2 cellular contexts compared by ENCODE assay signal in genomic region chr2:32061430-32061829, GRCh38.
TF ChIP-seq lines count a peak whose summit lies in the region.

No MANE protein-coding gene starts in this region.

TF ChIP-seq in HepG2, 621 proteins besides CTCF, POLR2A, EP300 and RAD21 (continues in another document):
- no peak for TF ChIP-seq ZBTB7B (CRISPR knock-in tag; IDR thresholded peaks at IDR 0.05)
- TF ChIP-seq UBTF (CRISPR knock-in tag; IDR thresholded peaks at IDR 0.05), result 0 out of 2 replicates have a peak, but pooled peaks have one; percentile 19
- peak; percentile 26; the same call in 1 of the 2 replicates for TF ChIP-seq SALL1 (CRISPR knock-in tag; IDR thresholded peaks at IDR 0.05)
- TF ChIP-seq ZSCAN9 (CRISPR knock-in tag; IDR thresholded peaks at IDR 0.05; ENCODE audit: borderline replicate concordance), result 0 out of 2 replicates have a peak, but pooled peaks have one; percentile 43
- no peak for TF ChIP-seq NONO (IDR thresholded peaks at IDR 0.05)
- 0 out of 2 replicates have a peak, but pooled peaks have one; percentile 27 for TF ChIP-seq NONO (CRISPR knock-in tag; conservative IDR thresholded peaks at IDR 0.05)
- peak; percentile 69; the same call in 1 of the 2 replicates for TF ChIP-seq ZNF460 (CRISPR knock-in tag; IDR thresholded peaks at IDR 0.05; ENCODE audit: borderline replicate concordance)
- TF ChIP-seq CCDC6 (CRISPR knock-in tag; IDR thresholded peaks at IDR 0.05), result no peak
- no peak for TF ChIP-seq HCFC1 (IDR thresholded peaks at IDR 0.05; ENCODE audit: low read depth, low read length)
- TF ChIP-seq AGO1 (IDR thresholded peaks at IDR 0.05; ENCODE audit: low read depth, low read length, poor library complexity, severe bottlenecking), result no peak
- TF ChIP-seq ZNF761 (CRISPR knock-in tag; conservative IDR thresholded peaks at IDR 0.05), result no peak
- TF ChIP-seq RXRA (CRISPR knock-in tag; IDR thresholded peaks at IDR 0.05), result peak; percentile 37; the same call in 1 of the 2 replicates
- TF ChIP-seq MXI1 (IDR thresholded peaks at IDR 0.05; ENCODE audit: borderline replicate concordance, low read depth, low read length), result no peak
- no peak for TF ChIP-seq HDAC2 (CRISPR knock-in tag; IDR thresholded peaks at IDR 0.05)
- TF ChIP-seq KDM5A (IDR thresholded peaks at IDR 0.05; ENCODE audit: borderline replicate concordance, low read length), result peak; percentile 4; the same call in 1 of the 2 replicates
- TF ChIP-seq ZNF143 (CRISPR knock-in tag; IDR thresholded peaks at IDR 0.05), result no peak; the same call in 1 of the 2 replicates
- no peak for TF ChIP-seq MED13 (CRISPR knock-in tag; IDR thresholded peaks at IDR 0.05)
- no peak for TF ChIP-seq ZNF367 (CRISPR knock-in tag; IDR thresholded peaks at IDR 0.05; ENCODE audit: borderline replicate concordance)
- 0 out of 2 replicates have a peak, but pooled peaks have one; percentile 11 for TF ChIP-seq CREB3 (CRISPR knock-in tag; IDR thresholded peaks at IDR 0.05)
- no peak for TF ChIP-seq ZBTB46 (CRISPR knock-in tag; IDR thresholded peaks at IDR 0.05; ENCODE audit: borderline replicate concordance)
- no peak for TF ChIP-seq ARID5B (CRISPR knock-in tag; IDR thresholded peaks at IDR 0.05)
- TF ChIP-seq ZNF382 (CRISPR knock-in tag; IDR thresholded peaks at IDR 0.05; ENCODE audit: borderline replicate concordance), result no peak

TF ChIP-seq in SK-N-SH, 30 proteins besides CTCF, POLR2A, EP300 and RAD21:
- TF ChIP-seq MEF2A (IDR thresholded peaks at IDR 0.05; ENCODE audit: borderline replicate concordance, low read depth) (no peak), FOXM1 (IDR thresholded peaks at IDR 0.05; ENCODE audit: low read depth) (no peak), REST (IDR thresholded peaks at IDR 0.05; ENCODE audit: low read depth, low read length) (no peak), ELF1 (IDR thresholded peaks at IDR 0.05) (no peak), SMC3 (IDR thresholded peaks at IDR 0.05; ENCODE audit: low read depth, low read length) (no peak), NRF1 (IDR thresholded peaks at IDR 0.05; ENCODE audit: low read depth, low read length) (no peak), YY1 (IDR thresholded peaks at IDR 0.05; ENCODE audit: low read depth) (no peak), IRF3 (IDR thresholded peaks at IDR 0.05; ENCODE audit: low read depth, low read length) (no peak), USF1 (IDR thresholded peaks at IDR 0.05; ENCODE audit: borderline replicate concordance, low read depth) (no peak), MAX (IDR thresholded peaks at IDR 0.05; ENCODE audit: low read depth) (no peak), GABPA (IDR thresholded peaks at IDR 0.05; ENCODE audit: low read depth) (no peak), FOXJ3 (CRISPR knock-in tag; IDR thresholded peaks at IDR 0.05) (no peak), RXRA (IDR thresholded peaks at IDR 0.05; ENCODE audit: borderline replicate concordance, low read depth) (no peak), MXI1 (IDR thresholded peaks at IDR 0.05; ENCODE audit: low read depth, low read length) (no peak), RCOR1 (IDR thresholded peaks at IDR 0.05; ENCODE audit: low read length) (no peak), POLR2AphosphoS5 (IDR thresholded peaks at IDR 0.05; ENCODE audit: low read depth, low read length) (no peak), USF2 (IDR thresholded peaks at IDR 0.05; ENCODE audit: borderline replicate concordance, low read depth, low read length) (no peak), TEAD4 (IDR thresholded peaks at IDR 0.05; ENCODE audit: borderline replicate concordance, insufficient read depth) (no peak), JUND (IDR thresholded peaks at IDR 0.05) (no peak)
